ENCODE assay signal across 8 cellular contexts in genomic region chr7:129948338-129948737, GRCh38. TPM values are rescaled to one million over a fixed set of nuclear protein-coding genes. Genes with fewer than 3 reads are reported as not detected.
A peak's percentile ranks its signal among the peaks of the same experiment; 100 is the strongest.
DNase-seq lines count a peak whose midpoint lies in the region; ATAC-seq and TF ChIP-seq lines count a peak whose summit lies in the region.

No MANE protein-coding gene starts in this region.

- H4K91ac ChIP-seq in neuronal stem cell (ENCODE audit: low read depth, low read length, poor library complexity) = no peak overlapping the region

- no peak overlapping the region for H3K18ac ChIP-seq in neuronal stem cell (ENCODE audit: low read length)

- 61 to 67% methylated on average over 5 of the region's 5 CpGs for WGBS in body of pancreas, 2 donors
- 68 to 83% methylated on average over 5 of the region's 5 CpGs for WGBS in lung, 2 donors
- no CpG with 5 or more reads among the region's 5 CpGs for WGBS in neuronal stem cell (ENCODE audit: extremely low coverage in 2 of 2, insufficient read length in 2 of 2, insufficient replicate concordance in 1 of 2), 2 donors

- H2AFZ ChIP-seq in KMS-11 (ENCODE audit: low read depth) = no peak overlapping the region
- H2AFZ ChIP-seq in neuronal stem cell (ENCODE audit: low read length) = no peak overlapping the region

- H3K79me1 ChIP-seq in neuronal stem cell (ENCODE audit: low read depth, low read length) = peaks cover 6% of the 10 kb centered on the region

- peaks cover 92% of the 10 kb centered on the region for H3K79me2 ChIP-seq in KMS-11 (ENCODE audit: insufficient read depth, low read depth)

- H2AK5ac ChIP-seq in neuronal stem cell (ENCODE audit: low read depth, low read length) = no peak overlapping the region

- no peak for TF ChIP-seq POLR2A in body of pancreas (IDR thresholded peaks at IDR 0.05)

- intact Hi-C loops in body of pancreas (cut with DNase I) = no loop called here

- no peak overlapping the region for H2BK5ac ChIP-seq in neuronal stem cell (ENCODE audit: low read length)

- no peak for ATAC-seq in body of pancreas
- ATAC-seq in lung (ENCODE audit: insufficient read depth, low FRiP score) = no peak
- ATAC-seq in thoracic aorta (ENCODE audit: insufficient number of reproducible peaks, low FRiP score, low read depth) = no peak
- ATAC-seq in HG02588 (IDR thresholded peaks at IDR 0.05; ENCODE audit: unreplicated experiment) = no peak
- no peak for ATAC-seq in HG03354 (IDR thresholded peaks at IDR 0.05; ENCODE audit: poor library complexity, severe bottlenecking, unreplicated experiment)

- H3K14ac ChIP-seq in neuronal stem cell (ENCODE audit: low read length) = no peak overlapping the region

- H2BK120ac ChIP-seq in neuronal stem cell (ENCODE audit: low read depth, low read length) = no peak overlapping the region

- no peak overlapping the region for H2BK12ac ChIP-seq in neuronal stem cell (ENCODE audit: low read length)

- DNase-seq in body of pancreas (no peak), lung (ENCODE audit: low spot score) (no peak), thoracic aorta (ENCODE audit: low spot score) (no peak), NCI-H2171 treated with DMSO at 0.1 percent for 48 hours (lab: John Stamatoyannopoulos, UW) (no peak), neuronal stem cell (ENCODE audit: low spot score) (no peak)

- TF ChIP-seq CTCF in KMS-11 (conservative IDR thresholded peaks at IDR 0.05; ENCODE audit: low read depth, low read length) (no peak), body of pancreas (IDR thresholded peaks at IDR 0.05) (no peak), lung (IDR thresholded peaks at IDR 0.05; ENCODE audit: control extremely low read depth, extremely low read depth) (no peak), thoracic aorta (IDR thresholded peaks at IDR 0.05) (no peak)

- H3K4me2 ChIP-seq in KMS-11 (peak overlapping the region; percentile 95), neuronal stem cell (ENCODE audit: insufficient read depth, low read length, poor library complexity, severe bottlenecking) (no peak overlapping the region)

- H4K8ac ChIP-seq in neuronal stem cell (ENCODE audit: low read depth, low read length) = no peak overlapping the region

- H3K4me3 ChIP-seq in KMS-11 (IDR thresholded peaks at IDR 0.05; ENCODE audit: insufficient read depth, low read depth, low read length) (peak overlapping the region; percentile 18), body of pancreas (no peak overlapping the region), lung (no peak overlapping the region), thoracic aorta (peak overlapping the region; percentile 89), neuronal stem cell (ENCODE audit: low read length in 2 of 2) (no peak overlapping the region)

- H3K4ac ChIP-seq in neuronal stem cell (ENCODE audit: low read length) = no peak overlapping the region

- H3K9me3 ChIP-seq in body of pancreas (no peaks in the 10 kb centered on the region), lung (ENCODE audit: control insufficient read depth in 2 of 2, insufficient read depth in 1 of 2, low read length in 1 of 2) (no peaks in the 10 kb centered on the region), thoracic aorta (no peaks in the 10 kb centered on the region), neuronal stem cell (replicated peaks in 1 of 2; ENCODE audit: control insufficient read depth in 2 of 2, insufficient read depth in 1 of 2, low read depth in 1 of 2, low read length in 2 of 2) (peaks cover 2 to 14% of the 10 kb centered on the region in 2 donors)

- H3K23ac ChIP-seq in neuronal stem cell (ENCODE audit: low read depth, low read length, poor library complexity) = no peak overlapping the region

- H3K9ac ChIP-seq in KMS-11 (no peak overlapping the region), neuronal stem cell (ENCODE audit: low read depth, low read length, poor library complexity) (no peak overlapping the region)

- H3K36me3 ChIP-seq in KMS-11 (ENCODE audit: insufficient read depth) (peaks cover 8% of the 10 kb centered on the region; the same call in 1 of the 2 replicates), body of pancreas (replicated peaks in 1 of 2; ENCODE audit: insufficient read depth in 1 of 2, low read depth in 2 of 2) (no peaks in the 10 kb centered on the region), lung (ENCODE audit: control insufficient read depth in 2 of 2, insufficient read depth in 2 of 2, low read length in 2 of 2) (peaks cover under 1 to 2% of the 10 kb centered on the region in 2 donors), thoracic aorta (no peaks in the 10 kb centered on the region), neuronal stem cell (replicated peaks in 1 of 2; ENCODE audit: control insufficient read depth in 2 of 2, insufficient read depth in 2 of 2, low read length in 2 of 2) (peaks cover 1 to 34% of the 10 kb centered on the region in 2 donors)

- H3K27me3 ChIP-seq in KMS-11 (ENCODE audit: insufficient read depth, low read depth) = no peaks in the 10 kb centered on the region
- H3K27me3 ChIP-seq in body of pancreas = no peaks in the 10 kb centered on the region
- H3K27me3 ChIP-seq in lung (ENCODE audit: control insufficient read depth, insufficient read depth) = no peaks in the 10 kb centered on the region
- H3K27me3 ChIP-seq in thoracic aorta (replicated peaks; ENCODE audit: insufficient read depth) = no peaks in the 10 kb centered on the region
- H3K27me3 ChIP-seq in neuronal stem cell (ENCODE audit: control insufficient read depth in 3 of 3, insufficient read depth in 3 of 3, low read depth in 1 of 3, low read length in 3 of 3) = no peaks in the 10 kb centered on the region

- H2BK15ac ChIP-seq in neuronal stem cell (ENCODE audit: low read length) = no peak overlapping the region

- H3K27ac ChIP-seq in KMS-11 (peak overlapping the region; percentile 81), body of pancreas (peak overlapping the region; percentile 98 to 99 (median 98)), lung (ENCODE audit: low read depth in 1 of 2, low read length in 1 of 2) (peak overlapping the region; percentile 63 to 98), thoracic aorta (peak overlapping the region; percentile 94 to 98), neuronal stem cell (replicated peaks; ENCODE audit: low read length) (no peak overlapping the region)

- H3K4me1 ChIP-seq in KMS-11 (ENCODE audit: low read depth, poor library complexity, severe bottlenecking) (peaks cover 40% of the 10 kb centered on the region), body of pancreas (peaks cover 46% of the 10 kb centered on the region), lung (ENCODE audit: control insufficient read depth in 2 of 2, insufficient read depth in 2 of 2, low read length in 2 of 2) (peaks cover 4 to 8% of the 10 kb centered on the region in 2 donors), thoracic aorta (ENCODE audit: control insufficient read depth in 1 of 2, low read depth in 2 of 2) (peaks cover 28 to 48% of the 10 kb centered on the region in 2 donors), neuronal stem cell (ENCODE audit: control insufficient read depth in 2 of 2, insufficient read depth in 1 of 2, low read depth in 1 of 2, low read length in 2 of 2) (peaks cover 0 to 9% of the 10 kb centered on the region in 2 donors)

- peaks cover 5% of the 10 kb centered on the region for H4K20me1 ChIP-seq in KMS-11 (ENCODE audit: insufficient read depth)

RNA-seq across cellular contexts. Expression of gene UBE2H, which starts 4.4 kb away (rescaled TPM):
- total RNA-seq in body of pancreas (10 to 100 TPM; 92.6 to 93.4 TPM), lung (100 to 1,000 TPM in 1 of 2 donors, 10 to 100 TPM in 1; 63.0 to 102 TPM), thoracic aorta (100 to 1,000 TPM; 136 to 158 TPM)
- polyA plus RNA-seq in lung = 10 to 100 TPM; 23.0 to 36.4 TPM
- polyA plus RNA-seq in neuronal stem cell (2013, experiment 1 of 2) = 114 TPM
- polyA plus RNA-seq in neuronal stem cell (2013, experiment 2 of 2) = 116 TPM

Comparison
In these comparisons a context has a peak if more than half of its experiments do, and no peak if none do; other contexts are left out.
1. H3K4me3 ChIP-seq: peak in KMS-11 (single experiment) and thoracic aorta (single experiment); none in body of pancreas (0 of 2), lung (single experiment) and neuronal stem cell (0 of 2).